In the genomic region with DNA sequence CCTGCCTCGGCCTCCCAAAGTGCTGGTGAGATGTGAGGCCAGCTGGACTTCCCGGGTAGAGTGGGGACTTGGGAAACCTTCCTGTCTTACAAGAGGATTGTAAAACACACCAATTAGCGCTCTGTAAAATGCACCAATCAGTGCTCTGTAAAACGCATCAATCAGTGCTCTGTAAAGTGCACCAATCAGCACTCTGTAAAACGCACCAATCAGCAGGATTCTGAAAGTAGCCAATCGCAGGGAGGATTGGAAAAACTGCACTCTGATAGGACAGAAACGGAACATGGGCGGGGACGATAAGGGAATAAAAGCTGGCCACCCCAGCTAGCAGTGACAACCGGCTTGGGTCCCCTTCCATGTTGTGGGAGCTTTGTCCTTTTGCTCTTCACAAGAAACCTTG, we compare ENCODE assay signal across 1 cellular context.
A peak's percentile ranks its signal among the peaks of the same experiment; 100 is the strongest.
TF ChIP-seq lines count a peak whose summit lies in the region.

No MANE protein-coding gene starts in this region.

TF ChIP-seq in K562, 482 proteins besides CTCF, POLR2A, EP300 and RAD21:
- TF ChIP-seq, protein P1, sequence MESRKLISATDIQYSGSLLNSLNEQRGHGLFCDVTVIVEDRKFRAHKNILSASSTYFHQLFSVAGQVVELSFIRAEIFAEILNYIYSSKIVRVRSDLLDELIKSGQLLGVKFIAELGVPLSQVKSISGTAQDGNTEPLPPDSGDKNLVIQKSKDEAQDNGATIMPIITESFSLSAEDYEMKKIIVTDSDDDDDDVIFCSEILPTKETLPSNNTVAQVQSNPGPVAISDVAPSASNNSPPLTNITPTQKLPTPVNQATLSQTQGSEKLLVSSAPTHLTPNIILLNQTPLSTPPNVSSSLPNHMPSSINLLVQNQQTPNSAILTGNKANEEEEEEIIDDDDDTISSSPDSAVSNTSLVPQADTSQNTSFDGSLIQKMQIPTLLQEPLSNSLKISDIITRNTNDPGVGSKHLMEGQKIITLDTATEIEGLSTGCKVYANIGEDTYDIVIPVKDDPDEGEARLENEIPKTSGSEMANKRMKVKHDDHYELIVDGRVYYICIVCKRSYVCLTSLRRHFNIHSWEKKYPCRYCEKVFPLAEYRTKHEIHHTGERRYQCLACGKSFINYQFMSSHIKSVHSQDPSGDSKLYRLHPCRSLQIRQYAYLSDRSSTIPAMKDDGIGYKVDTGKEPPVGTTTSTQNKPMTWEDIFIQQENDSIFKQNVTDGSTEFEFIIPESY (CRISPR knock-in tag; IDR thresholded peaks at IDR 0.05): no peak
- TF ChIP-seq TCF7 (IDR thresholded peaks at IDR 0.05; ENCODE audit: borderline replicate concordance) (no peak), XRCC4 (IDR thresholded peaks at IDR 0.05; ENCODE audit: extremely low read depth, insufficient read depth, insufficient read length) (no peak), SRSF9 (IDR thresholded peaks at IDR 0.05; ENCODE audit: borderline replicate concordance, low read depth, low read length) (no peak), LEF1 (IDR thresholded peaks at IDR 0.05) (no peak), MAFG (tag; conservative IDR thresholded peaks at IDR 0.05) (0 out of 2 replicates have a peak, but pooled peaks have one; percentile 26), KDM5B (IDR thresholded peaks at IDR 0.05; ENCODE audit: insufficient replicate concordance, low read depth, low read length) (no peak), ZNF75A (CRISPR knock-in tag; IDR thresholded peaks at IDR 0.05) (no peak), ZNF316 (IDR thresholded peaks at IDR 0.05) (peak; percentile 56), LARP7 (IDR thresholded peaks at IDR 0.05) (no peak), ZNF140 (CRISPR knock-in tag; IDR thresholded peaks at IDR 0.05) (no peak), ZNF77 (CRISPR knock-in tag; IDR thresholded peaks at IDR 0.05) (no peak), CBX2 (IDR thresholded peaks at IDR 0.05; ENCODE audit: insufficient read depth, low read length, poor library complexity, severe bottlenecking) (no peak), BHLHE40 (IDR thresholded peaks at IDR 0.05; ENCODE audit: low read length) (no peak)
- TF ChIP-seq, protein P2, sequence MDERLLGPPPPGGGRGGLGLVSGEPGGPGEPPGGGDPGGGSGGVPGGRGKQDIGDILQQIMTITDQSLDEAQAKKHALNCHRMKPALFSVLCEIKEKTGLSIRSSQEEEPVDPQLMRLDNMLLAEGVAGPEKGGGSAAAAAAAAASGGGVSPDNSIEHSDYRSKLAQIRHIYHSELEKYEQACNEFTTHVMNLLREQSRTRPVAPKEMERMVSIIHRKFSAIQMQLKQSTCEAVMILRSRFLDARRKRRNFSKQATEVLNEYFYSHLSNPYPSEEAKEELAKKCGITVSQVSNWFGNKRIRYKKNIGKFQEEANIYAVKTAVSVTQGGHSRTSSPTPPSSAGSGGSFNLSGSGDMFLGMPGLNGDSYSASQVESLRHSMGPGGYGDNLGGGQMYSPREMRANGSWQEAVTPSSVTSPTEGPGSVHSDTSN (CRISPR knock-in tag; IDR thresholded peaks at IDR 0.05; ENCODE audit: low read depth): no peak
- TF ChIP-seq, protein P2 (tag; conservative IDR thresholded peaks at IDR 0.05; ENCODE audit: low read depth): 0 out of 2 replicates have a peak, but pooled peaks have one; percentile 44
- TF ChIP-seq, protein P3, sequence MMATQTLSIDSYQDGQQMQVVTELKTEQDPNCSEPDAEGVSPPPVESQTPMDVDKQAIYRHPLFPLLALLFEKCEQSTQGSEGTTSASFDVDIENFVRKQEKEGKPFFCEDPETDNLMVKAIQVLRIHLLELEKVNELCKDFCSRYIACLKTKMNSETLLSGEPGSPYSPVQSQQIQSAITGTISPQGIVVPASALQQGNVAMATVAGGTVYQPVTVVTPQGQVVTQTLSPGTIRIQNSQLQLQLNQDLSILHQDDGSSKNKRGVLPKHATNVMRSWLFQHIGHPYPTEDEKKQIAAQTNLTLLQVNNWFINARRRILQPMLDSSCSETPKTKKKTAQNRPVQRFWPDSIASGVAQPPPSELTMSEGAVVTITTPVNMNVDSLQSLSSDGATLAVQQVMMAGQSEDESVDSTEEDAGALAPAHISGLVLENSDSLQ (IDR thresholded peaks at IDR 0.05): peak; percentile 84
TF ChIP-seq in K562: peak in this region for 4.
